ENCODE assay signal across 26 cellular contexts in genomic region chr11:69359735-69360470, GRCh38.
DNase-seq lines count a peak whose midpoint lies in the region; ATAC-seq and TF ChIP-seq lines count a peak whose summit lies in the region.
"Had no signal": no experiment of that assay in that cellular context is flagged by ENCODE, and none has a peak within 500 bp of the region (broad histone marks: within the 10 kb centered on the region; RNA-seq: fewer than 3 reads in every experiment).

No MANE protein-coding gene starts in this region.

- no peaks in the 10 kb centered on the region for H3K36me3 Mint-ChIP-seq in MCF 10A (ENCODE audit: insufficient read depth, unreplicated experiment)
- H3K36me3 Mint-ChIP-seq in chondrocyte (ENCODE audit: low read depth) = no peaks in the 10 kb centered on the region
- H3K36me3 Mint-ChIP-seq in CD4-positive, alpha-beta memory T cell = no peaks in the 10 kb centered on the region
- H3K36me3 Mint-ChIP-seq: natural killer cell had no signal

- H3K27me3 Mint-ChIP-seq in MCF 10A (ENCODE audit: insufficient read depth, unreplicated experiment) (no peaks in the 10 kb centered on the region), chondrocyte (ENCODE audit: low read depth) (no peaks in the 10 kb centered on the region)
- peaks cover 0 to 1% of the 10 kb centered on the region in 2 donors for H3K27me3 Mint-ChIP-seq in CD4-positive, alpha-beta memory T cell

- intact Hi-C loops in MCF 10A (cut with micrococcal nuclease) (no loop called here), mammary epithelial cell (cut with micrococcal nuclease) (no loop called here), PC-3 (cut with micrococcal nuclease) (no loop called here)
- intact Hi-C loops in CD4-positive, alpha-beta memory T cell (cut with micrococcal nuclease) = no loop called here

- H3F3A ChIP-seq in PC-3 (ENCODE audit: low read length, unreplicated experiment) = no peaks in the 10 kb centered on the region

- H4K20me1 ChIP-seq in mammary epithelial cell (ENCODE audit: insufficient read depth, low read length) (no peaks in the 10 kb centered on the region), PC-3 (ENCODE audit: low read length) (no peaks in the 10 kb centered on the region)

- dilution Hi-C loops in mammary epithelial cell (cut with HindIII; ENCODE audit: low sequenced_read_pairs) = no loop called here

- DNase-seq in MCF 10A (ENCODE audit: unreplicated experiment) (peak; percentile 64), mammary epithelial cell (no peak), chondrocyte (ENCODE audit: low spot score) (peak; percentile 6), islet precursor cell (peak; percentile 3), NCI-H1105 (lab: John Stamatoyannopoulos, UW) (no peak), PC-3 (no peak)
- no peak for DNase-seq in CD4-positive, alpha-beta memory T cell
- no peak for DNase-seq in stimulated activated CD8-positive, alpha-beta memory T cell treated with anti-CD3 and anti-CD28 coated beads, Interleukin-4, amount 100 ng/mL, for 48 hours
- DNase-seq: activated CD4-positive, CD25-positive, alpha-beta regulatory T cell treated with anti-CD3 and anti-CD28 coated beads, Interleukin-2, amount 50 U/mL, for 72 hours; amniotic stem cell; effector memory CD4-positive, alpha-beta T cell; foreskin keratinocyte; hippocampal formation; mesendoderm; NCI-H1930; NCI-H446 treated with DMSO at 0.1 percent for 48 hours; RPMI8226; SK-N-SH; T1000 had no signal

- no peaks in the 10 kb centered on the region for H3K79me2 ChIP-seq in mammary epithelial cell (ENCODE audit: insufficient read depth, low read length)
- H3K79me2 ChIP-seq in PC-3 (ENCODE audit: low read length) = no peaks in the 10 kb centered on the region
- H3K79me2 ChIP-seq: parathyroid adenoma had no signal

- H3K4me1 Mint-ChIP-seq in MCF 10A (ENCODE audit: insufficient read depth, unreplicated experiment) (no peaks in the 10 kb centered on the region), chondrocyte (ENCODE audit: low read depth) (peaks cover 7% of the 10 kb centered on the region)
- peaks cover 0 to 2% (median 0%) of the 10 kb centered on the region in 4 donors for H3K4me1 Mint-ChIP-seq in CD4-positive, alpha-beta memory T cell
- H3K4me1 Mint-ChIP-seq: natural killer cell had no signal

- H3K36me3 ChIP-seq in mammary epithelial cell (ENCODE audit: insufficient read depth, low read length) (no peaks in the 10 kb centered on the region), PC-3 (ENCODE audit: low read depth, low read length) (peaks cover 9% of the 10 kb centered on the region; the same call in 1 of the 2 replicates)
- no peaks in the 10 kb centered on the region for H3K36me3 ChIP-seq in CD4-positive, alpha-beta memory T cell (ENCODE audit: insufficient read depth, low read length)
- H3K36me3 ChIP-seq: HAP-1, stomach, upper lobe of left lung had no signal

- H3K27ac ChIP-seq in mammary epithelial cell (ENCODE audit: insufficient read depth, low read depth, low read length) (no peak overlapping the region), PC-3 (ENCODE audit: low read length) (no peak overlapping the region)
- H3K27ac ChIP-seq in CD4-positive, alpha-beta memory T cell (ENCODE audit: low read depth, low read length) = no peak overlapping the region
- H3K27ac ChIP-seq: foreskin keratinocyte, parathyroid adenoma, skin epidermis, stomach, upper lobe of left lung had no signal

- H2AFZ ChIP-seq in mammary epithelial cell (ENCODE audit: low read depth, low read length) = no peak overlapping the region
- H2AFZ ChIP-seq in PC-3 (ENCODE audit: low read length) = no peak overlapping the region
- H2AFZ ChIP-seq: parathyroid adenoma had no signal

- no peaks in the 10 kb centered on the region for H3K9me2 ChIP-seq in PC-3 (replicated peaks; ENCODE audit: low read length)
- H3K9me2 ChIP-seq: SK-N-SH had no signal

- H3K27ac Mint-ChIP-seq in MCF 10A (ENCODE audit: low read depth, unreplicated experiment) (no peak overlapping the region), chondrocyte (ENCODE audit: unreplicated experiment) (no peak overlapping the region)
- no peak overlapping the region for H3K27ac Mint-ChIP-seq in CD4-positive, alpha-beta memory T cell
- H3K27ac Mint-ChIP-seq: natural killer cell had no signal

- H3K9me3 ChIP-seq in mammary epithelial cell (replicated peaks; ENCODE audit: insufficient read depth, low read length) (peaks cover 7% of the 10 kb centered on the region), PC-3 (ENCODE audit: low read length) (no peaks in the 10 kb centered on the region)
- H3K9me3 ChIP-seq in CD4-positive, alpha-beta memory T cell (ENCODE audit: control insufficient read depth in 1 of 2, low read length in 2 of 2) = no peaks in the 10 kb centered on the region
- H3K9me3 ChIP-seq: HAP-1 had no signal

- H3K4me3 Mint-ChIP-seq in MCF 10A (ENCODE audit: unreplicated experiment) = no peak overlapping the region
- H3K4me3 Mint-ChIP-seq in chondrocyte (ENCODE audit: unreplicated experiment) = no peak overlapping the region
- H3K4me3 Mint-ChIP-seq in CD4-positive, alpha-beta memory T cell = no peak overlapping the region
- H3K4me3 Mint-ChIP-seq: natural killer cell had no signal

- no peak for TF ChIP-seq CTCF in MCF 10A (IDR thresholded peaks at IDR 0.05; ENCODE audit: unreplicated experiment)
- TF ChIP-seq CTCF in mammary epithelial cell (conservative IDR thresholded peaks at IDR 0.05 in 1 of 2, IDR thresholded peaks at IDR 0.05 in 1 of 2; ENCODE audit: extremely low read depth in 1 of 2, insufficient read depth in 1 of 2, low read depth in 1 of 2, low read length in 2 of 2) = no peak
- TF ChIP-seq CTCF in chondrocyte (IDR thresholded peaks at IDR 0.05) = no peak
- no peak for TF ChIP-seq CTCF in PC-3 (conservative IDR thresholded peaks at IDR 0.05; ENCODE audit: low read depth, low read length)

- WGBS in mammary epithelial cell (ENCODE audit: low coverage, missing lambda C conversion rate) = 90% methylated on average over 5 of the region's 5 CpGs

- POLR2A ChIA-PET in MCF 10A (lab: Yijun Ruan, JAX) = interaction anchor here (0.7 kb wide), 1 partner anchor 12 kb away, joined by 3 read pairs; no protein-coding TSS in a partner anchor
- POLR2A ChIA-PET in CD4-positive, alpha-beta memory T cell (lab: Charles Lee; ENCODE audit: partially characterized antibody) = no interaction called here
- POLR2A ChIA-PET in PC-3 (lab: Charles Lee; ENCODE audit: unreplicated experiment) = no interaction called here

- in situ Hi-C loops in mammary epithelial cell (cut with MboI; ENCODE audit: low sequenced_read_pairs in 2 of 2) = no loop called here

- CTCF ChIA-PET in MCF 10A (lab: Yijun Ruan, JAX) (interaction anchor here (0.9 kb wide), 1 partner anchor 229 kb away, joined by 4 read pairs; no protein-coding TSS in a partner anchor), mammary epithelial cell (lab: Charles Lee; ENCODE audit: low non-redundant PET) (interaction anchor here (0.6 kb wide), 1 partner anchor 147 kb away, joined by 4 read pairs; no protein-coding TSS in a partner anchor), PC-3 (lab: Charles Lee) (no interaction called here)
- CTCF ChIA-PET in CD4-positive, alpha-beta memory T cell (lab: Charles Lee; ENCODE audit: partially characterized antibody) = no interaction called here

- H3K27me3 ChIP-seq in mammary epithelial cell (ENCODE audit: insufficient read depth, low read length) (no peaks in the 10 kb centered on the region), PC-3 (ENCODE audit: low read length) (no peaks in the 10 kb centered on the region)
- no peaks in the 10 kb centered on the region for H3K27me3 ChIP-seq in CD4-positive, alpha-beta memory T cell (ENCODE audit: insufficient read depth, low read length)
- H3K27me3 ChIP-seq: foreskin keratinocyte, upper lobe of left lung had no signal

- no peak for ATAC-seq in PC-3
- ATAC-seq: foreskin keratinocyte, GM12878, natural killer cell had no signal

- BruUV-seq in MCF 10A (replicated peaks; lab: Mats Ljungman, UMichigan) = no TSS peak
- BruUV-seq in mammary epithelial cell (replicated peaks; lab: Mats Ljungman, UMichigan) = no TSS peak
- no TSS peak for BruUV-seq in PC-3 (replicated peaks; lab: Mats Ljungman, UMichigan)

- H3K4me1 ChIP-seq in mammary epithelial cell (ENCODE audit: insufficient read depth, low read length) (no peaks in the 10 kb centered on the region), PC-3 (ENCODE audit: insufficient read depth, low read length) (peaks cover 7% of the 10 kb centered on the region)
- H3K4me1 ChIP-seq in CD4-positive, alpha-beta memory T cell (ENCODE audit: insufficient read depth, low read length) = no peaks in the 10 kb centered on the region
- H3K4me1 ChIP-seq: foreskin keratinocyte, HAP-1, parathyroid adenoma, stomach had no signal

- no peak overlapping the region for H3K4me2 ChIP-seq in mammary epithelial cell (ENCODE audit: insufficient read depth, low read depth, low read length)
- no peak overlapping the region for H3K4me2 ChIP-seq in PC-3 (ENCODE audit: low read length)
- H3K4me2 ChIP-seq: SK-N-SH had no signal

- H3K4me3 ChIP-seq in mammary epithelial cell (replicated peaks in 1 of 3; ENCODE audit: insufficient read depth in 1 of 3, low read depth in 2 of 3, low read length in 3 of 3) (no peak overlapping the region), PC-3 (ENCODE audit: low read length) (no peak overlapping the region)
- no peak overlapping the region for H3K4me3 ChIP-seq in CD4-positive, alpha-beta memory T cell (ENCODE audit: low read length in 2 of 2)
- H3K4me3 ChIP-seq: GM12878, HAP-1, skin epidermis, stomach, upper lobe of left lung had no signal

- no peak overlapping the region for H3K9ac ChIP-seq in mammary epithelial cell (ENCODE audit: insufficient read depth, low read length)
- H3K9ac ChIP-seq in PC-3 (ENCODE audit: low read length) = no peak overlapping the region
- H3K9ac ChIP-seq: parathyroid adenoma, SK-N-SH had no signal

- H3K9me3 Mint-ChIP-seq in MCF 10A (ENCODE audit: unreplicated experiment) (no peaks in the 10 kb centered on the region), chondrocyte (ENCODE audit: low read depth) (peaks cover 4% of the 10 kb centered on the region)
- peaks cover 0 to 10% (median 6%) of the 10 kb centered on the region in 8 donors for H3K9me3 Mint-ChIP-seq in CD4-positive, alpha-beta memory T cell
- H3K9me3 Mint-ChIP-seq: natural killer cell had no signal

Comparison
In these comparisons a context has a peak if more than half of its experiments do, and no peak if none do; other contexts are left out.
1. DNase-seq: peak in MCF 10A (single experiment), chondrocyte (single experiment) and islet precursor cell (single experiment); none in mammary epithelial cell (single experiment), CD4-positive, alpha-beta memory T cell (0 of 5), stimulated activated CD8-positive, alpha-beta memory T cell treated with anti-CD3 and anti-CD28 coated beads, Interleukin-4, amount 100 ng/mL, for 48 hours (single experiment), NCI-H1105 (single experiment) and PC-3 (single experiment).
2. CTCF ChIA-PET loops: an anchor here in MCF 10A (0.9 kb wide) and mammary epithelial cell (0.6 kb wide); none called in CD4-positive, alpha-beta memory T cell and PC-3.